ENCODE assay signal across 9 cellular contexts in genomic region chr6:23003671-23004598, GRCh38.
A peak's percentile ranks its signal among the peaks of the same experiment; 100 is the strongest.
DNase-seq lines count a peak whose midpoint lies in the region; ATAC-seq, FAIRE-seq and TF ChIP-seq lines count a peak whose summit lies in the region.
"Had no signal": no experiment of that assay in that cellular context is flagged by ENCODE, and none has a peak within 500 bp of the region (broad histone marks: within the 10 kb centered on the region; RNA-seq: fewer than 3 reads in every experiment).

No MANE protein-coding gene starts in this region.

- no peak for DNase-seq in D721Med (ENCODE audit: insufficient read length, low spot score)
- DNase-seq in RPMI7951 (ENCODE audit: low read depth) = peak; percentile 72
- peak; percentile 99 for DNase-seq in fibroblast of peridontal ligament (ENCODE audit: extremely low read depth)
- DNase-seq in psoas muscle = peak in 1 of 2 donors; percentile 56
- no peak for DNase-seq in GDM1 (lab: John Stamatoyannopoulos, UW)
- no peak for DNase-seq in HepG2 (ENCODE audit: low spot score)
- no peak for DNase-seq in small intestine
- DNase-seq: NCI-H1092 treated with DMSO at 0.1 percent for 48 hours had no signal

- peak overlapping the region; percentile 39 for H3K4me3 ChIP-seq in psoas muscle
- H3K4me3 ChIP-seq in HepG2 (replicated peaks in 1 of 3; ENCODE audit: insufficient read depth in 1 of 3, low read depth in 2 of 3, low read length in 3 of 3) = no peak overlapping the region
- no peak overlapping the region for H3K4me3 ChIP-seq in small intestine (ENCODE audit: low read depth in 1 of 2, low read length in 2 of 2)

- no peak for TF ChIP-seq POLR2A in HepG2 (IDR thresholded peaks at IDR 0.05; ENCODE audit: insufficient read depth in 1 of 2, low read depth in 2 of 2, low read length in 2 of 2)

- H3K27me3 ChIP-seq in psoas muscle (ENCODE audit: insufficient read depth in 3 of 3, low read length in 2 of 3) (no peaks in the 10 kb centered on the region), HepG2 (ENCODE audit: control insufficient read depth in 1 of 2, insufficient read depth in 2 of 2, low read length in 2 of 2) (no peaks in the 10 kb centered on the region), small intestine (ENCODE audit: control insufficient read depth in 2 of 2, insufficient read depth in 2 of 2, low read length in 2 of 2) (no peaks in the 10 kb centered on the region)

- peak; percentile 80 for FAIRE-seq in D721Med (lab: Jason Lieb, UNC)
- FAIRE-seq in HepG2 (lab: Jason Lieb, UNC) = no peak
- FAIRE-seq in small intestine (lab: Jason Lieb, UNC) = no peak

- intact Hi-C loops in psoas muscle (cut with DNase I) (no loop called here), HepG2 (cut with micrococcal nuclease; ENCODE audit: unreplicated experiment) (no loop called here)

- no peak overlapping the region for H2AFZ ChIP-seq in HepG2 (ENCODE audit: low read length)

- H3K4me1 ChIP-seq in psoas muscle (peaks cover 3% of the 10 kb centered on the region), HepG2 (ENCODE audit: insufficient read depth, low read length) (no peaks in the 10 kb centered on the region), small intestine (ENCODE audit: control insufficient read depth in 2 of 2, insufficient read depth in 1 of 2, low read depth in 1 of 2, low read length in 1 of 2) (no peaks in the 10 kb centered on the region)

- no peaks in the 10 kb centered on the region for H4K20me1 ChIP-seq in HepG2 (ENCODE audit: insufficient read depth, low read length)

- ATAC-seq in psoas muscle = peak; percentile 75 to 97 (median 84)
- ATAC-seq in GM18868 (IDR thresholded peaks at IDR 0.05; ENCODE audit: unreplicated experiment) = no peak
- ATAC-seq in HepG2 = no peak

- 18 to 30% (median 25%) methylated on average over 17 of the region's 17 CpGs for WGBS in psoas muscle, 3 donors
- WGBS in HepG2 (ENCODE audit: low lambda C conversion rate) = 51% methylated on average over 17 of the region's 17 CpGs
- WGBS in small intestine, 3 donors = 71 to 89% (median 85%) methylated on average over 17 of the region's 17 CpGs

- TF ChIP-seq CTCF in D721Med (IDR thresholded peaks at IDR 0.05; ENCODE audit: insufficient read depth, missing control alignments) (peak; percentile 30), psoas muscle (IDR thresholded peaks at IDR 0.05) (no peak), HepG2 (CRISPR knock-in tag; IDR thresholded peaks at IDR 0.05) (no peak)

- H3K9me3 ChIP-seq in psoas muscle = peaks cover 4% of the 10 kb centered on the region
- H3K9me3 ChIP-seq in HepG2 (ENCODE audit: low read length) = peaks cover 92% of the 10 kb centered on the region
- no peaks in the 10 kb centered on the region for H3K9me3 ChIP-seq in small intestine (ENCODE audit: control insufficient read depth, low read depth)

- peak overlapping the region; percentile 15 for H3K27ac ChIP-seq in psoas muscle
- H3K27ac ChIP-seq in HepG2 (ENCODE audit: extremely low read length, insufficient read depth, low read length) = no peak overlapping the region
- no peak overlapping the region for H3K27ac ChIP-seq in small intestine (ENCODE audit: low read depth in 1 of 2, low read length in 1 of 2)

- no TSS peak for BruUV-seq in HepG2 (replicated peaks; lab: Mats Ljungman, UMichigan)

- CTCF ChIA-PET in HepG2 (lab: Yijun Ruan, JAX; ENCODE audit: low intra/inter-chr PET ratio, low total read pairs) = no interaction called here

- H3K36me3 ChIP-seq in psoas muscle (ENCODE audit: insufficient read depth in 1 of 2, low read depth in 1 of 2) (no peaks in the 10 kb centered on the region), HepG2 (replicated peaks in 1 of 2; ENCODE audit: control insufficient read depth in 1 of 2, insufficient read depth in 2 of 2, low read length in 2 of 2) (no peaks in the 10 kb centered on the region), small intestine (ENCODE audit: control insufficient read depth in 2 of 2, insufficient read depth in 2 of 2, low read length in 2 of 2) (no peaks in the 10 kb centered on the region)

- TF ChIP-seq RAD21 in HepG2 (CRISPR knock-in tag; IDR thresholded peaks at IDR 0.05) = no peak

- no peak overlapping the region for H3K9ac ChIP-seq in HepG2 (ENCODE audit: insufficient read depth, low read depth, low read length)

- H3K79me2 ChIP-seq in HepG2 (ENCODE audit: insufficient read depth, low read length) = no peaks in the 10 kb centered on the region

- POLR2A ChIA-PET in HepG2 (lab: Yijun Ruan, JAX) = no interaction called here

- H3K4me2 ChIP-seq in HepG2 (ENCODE audit: low read depth, low read length) = no peak overlapping the region

- TF ChIP-seq EP300 in HepG2 (IDR thresholded peaks at IDR 0.05; ENCODE audit: low read depth in 2 of 2, low read length in 2 of 2) = no peak
- no peak for TF ChIP-seq EP300 in HepG2 (CRISPR knock-in tag; IDR thresholded peaks at IDR 0.05; ENCODE audit: borderline replicate concordance)

- in situ Hi-C loops in HepG2 (cut with HindIII; ENCODE audit: extremely low pct_ligation_motif_present, low pct_unique_long_range_greater_than_20kb) = no loop called here

TF ChIP-seq in HepG2, 621 proteins besides CTCF, POLR2A, EP300 and RAD21:
- TF ChIP-seq MAX (IDR thresholded peaks at IDR 0.05) (no peak), ETV6 (CRISPR knock-in tag; conservative IDR thresholded peaks at IDR 0.05) (no peak)
- TF ChIP-seq, protein P1, sequence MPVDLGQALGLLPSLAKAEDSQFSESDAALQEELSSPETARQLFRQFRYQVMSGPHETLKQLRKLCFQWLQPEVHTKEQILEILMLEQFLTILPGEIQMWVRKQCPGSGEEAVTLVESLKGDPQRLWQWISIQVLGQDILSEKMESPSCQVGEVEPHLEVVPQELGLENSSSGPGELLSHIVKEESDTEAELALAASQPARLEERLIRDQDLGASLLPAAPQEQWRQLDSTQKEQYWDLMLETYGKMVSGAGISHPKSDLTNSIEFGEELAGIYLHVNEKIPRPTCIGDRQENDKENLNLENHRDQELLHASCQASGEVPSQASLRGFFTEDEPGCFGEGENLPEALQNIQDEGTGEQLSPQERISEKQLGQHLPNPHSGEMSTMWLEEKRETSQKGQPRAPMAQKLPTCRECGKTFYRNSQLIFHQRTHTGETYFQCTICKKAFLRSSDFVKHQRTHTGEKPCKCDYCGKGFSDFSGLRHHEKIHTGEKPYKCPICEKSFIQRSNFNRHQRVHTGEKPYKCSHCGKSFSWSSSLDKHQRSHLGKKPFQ (CRISPR knock-in tag; IDR thresholded peaks at IDR 0.05; ENCODE audit: insufficient replicate concordance) = no peak

Comparison
In these comparisons a context has a peak if more than half of its experiments do, and no peak if none do; other contexts are left out.
1. DNase-seq: peak in RPMI7951 (single experiment) and fibroblast of peridontal ligament (single experiment); none in D721Med (single experiment), GDM1 (single experiment), HepG2 (single experiment) and small intestine (single experiment).
2. ATAC-seq: peak in psoas muscle (4 of 4); none in GM18868 (single experiment) and HepG2 (single experiment).